2 cellular contexts compared by ENCODE assay signal in the genomic region with DNA sequence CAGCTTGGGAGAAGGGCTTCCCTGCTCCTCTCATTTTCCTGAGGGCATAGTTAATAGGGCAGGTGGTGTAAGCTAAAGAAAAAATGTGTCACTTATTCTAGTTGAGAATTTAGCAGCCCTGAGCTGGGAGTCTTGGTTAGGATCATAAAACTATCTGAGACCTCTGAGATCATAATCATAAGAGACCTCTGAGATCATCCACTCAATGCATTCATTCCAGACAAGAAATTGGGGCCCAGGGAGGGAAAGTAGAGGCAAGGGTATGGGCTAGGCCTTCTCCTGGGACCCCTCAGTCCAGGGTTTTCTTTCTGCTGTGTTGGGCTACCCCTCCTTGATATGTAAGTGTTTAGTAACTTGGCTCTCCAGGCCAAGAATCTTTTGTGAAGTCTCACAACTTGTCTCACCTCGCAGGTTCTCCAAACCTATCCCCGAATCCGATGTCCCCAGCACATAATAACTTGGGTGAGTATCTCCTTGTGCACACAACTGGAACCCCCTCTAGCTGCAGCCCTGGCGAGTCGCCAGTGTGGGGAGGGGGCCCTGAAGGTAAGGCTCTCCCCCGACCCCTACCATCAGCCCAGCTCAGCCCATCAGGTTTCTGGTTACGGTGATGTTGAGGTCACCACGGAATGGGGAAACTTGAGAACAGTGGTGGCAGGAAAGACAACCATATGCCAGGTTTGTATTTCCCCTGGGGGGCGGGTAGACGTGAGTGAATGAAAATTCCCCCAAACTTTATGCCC.
TF ChIP-seq lines count a peak whose summit lies in the region.

No MANE protein-coding gene starts in this region.

TF ChIP-seq in IMR-90, 13 proteins besides CTCF, POLR2A, EP300 and RAD21:
- TF ChIP-seq CEBPB (IDR thresholded peaks at IDR 0.05; ENCODE audit: low read depth, low read length) (no peak), CHD1 (IDR thresholded peaks at IDR 0.05; ENCODE audit: low read depth, low read length) (no peak), MAZ (IDR thresholded peaks at IDR 0.05; ENCODE audit: borderline replicate concordance, low read depth, low read length) (no peak), SMC3 (IDR thresholded peaks at IDR 0.05; ENCODE audit: low read depth, low read length) (no peak), NFE2L2 (IDR thresholded peaks at IDR 0.05; ENCODE audit: low read depth, low read length) (no peak), BHLHE40 (IDR thresholded peaks at IDR 0.05; ENCODE audit: low read depth, low read length) (no peak), FOS (IDR thresholded peaks at IDR 0.05; ENCODE audit: low read depth, low read length) (no peak), MAFK (IDR thresholded peaks at IDR 0.05; ENCODE audit: low read depth, low read length) (no peak), RFX5 (IDR thresholded peaks at IDR 0.05; ENCODE audit: low read depth, low read length) (no peak), RCOR1 (IDR thresholded peaks at IDR 0.05; ENCODE audit: insufficient replicate concordance, low read length) (no peak), MXI1 (IDR thresholded peaks at IDR 0.05; ENCODE audit: borderline replicate concordance, low read depth, low read length) (no peak)
- TF ChIP-seq, protein P1, sequence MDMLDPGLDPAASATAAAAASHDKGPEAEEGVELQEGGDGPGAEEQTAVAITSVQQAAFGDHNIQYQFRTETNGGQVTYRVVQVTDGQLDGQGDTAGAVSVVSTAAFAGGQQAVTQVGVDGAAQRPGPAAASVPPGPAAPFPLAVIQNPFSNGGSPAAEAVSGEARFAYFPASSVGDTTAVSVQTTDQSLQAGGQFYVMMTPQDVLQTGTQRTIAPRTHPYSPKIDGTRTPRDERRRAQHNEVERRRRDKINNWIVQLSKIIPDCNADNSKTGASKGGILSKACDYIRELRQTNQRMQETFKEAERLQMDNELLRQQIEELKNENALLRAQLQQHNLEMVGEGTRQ (IDR thresholded peaks at IDR 0.05; ENCODE audit: low read depth, low read length), result no peak
- TF ChIP-seq, protein P2, sequence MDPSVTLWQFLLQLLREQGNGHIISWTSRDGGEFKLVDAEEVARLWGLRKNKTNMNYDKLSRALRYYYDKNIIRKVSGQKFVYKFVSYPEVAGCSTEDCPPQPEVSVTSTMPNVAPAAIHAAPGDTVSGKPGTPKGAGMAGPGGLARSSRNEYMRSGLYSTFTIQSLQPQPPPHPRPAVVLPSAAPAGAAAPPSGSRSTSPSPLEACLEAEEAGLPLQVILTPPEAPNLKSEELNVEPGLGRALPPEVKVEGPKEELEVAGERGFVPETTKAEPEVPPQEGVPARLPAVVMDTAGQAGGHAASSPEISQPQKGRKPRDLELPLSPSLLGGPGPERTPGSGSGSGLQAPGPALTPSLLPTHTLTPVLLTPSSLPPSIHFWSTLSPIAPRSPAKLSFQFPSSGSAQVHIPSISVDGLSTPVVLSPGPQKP (IDR thresholded peaks at IDR 0.05; ENCODE audit: borderline replicate concordance, low read depth, low read length), result no peak

TF ChIP-seq in H1, 55 proteins besides CTCF, POLR2A, EP300 and RAD21:
- TF ChIP-seq SRF (IDR thresholded peaks at IDR 0.05; ENCODE audit: low read depth, low read length), result no peak
- TF ChIP-seq NRF1 (IDR thresholded peaks at IDR 0.05; ENCODE audit: low read depth, low read length), result no peak
- TF ChIP-seq CREB1 (IDR thresholded peaks at IDR 0.05), result no peak
- TF ChIP-seq, protein P3, sequence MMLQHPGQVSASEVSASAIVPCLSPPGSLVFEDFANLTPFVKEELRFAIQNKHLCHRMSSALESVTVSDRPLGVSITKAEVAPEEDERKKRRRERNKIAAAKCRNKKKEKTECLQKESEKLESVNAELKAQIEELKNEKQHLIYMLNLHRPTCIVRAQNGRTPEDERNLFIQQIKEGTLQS (IDR thresholded peaks at IDR 0.05; ENCODE audit: insufficient read depth, low read depth, low read length), result no peak
- TF ChIP-seq CBX5 (IDR thresholded peaks at IDR 0.05; ENCODE audit: low read depth, low read length), result no peak
- no peak for TF ChIP-seq SAP30 (IDR thresholded peaks at IDR 0.05; ENCODE audit: insufficient read depth, insufficient replicate concordance, low read length)
